ENCODE assay signal across 23 cellular contexts in the genomic region with DNA sequence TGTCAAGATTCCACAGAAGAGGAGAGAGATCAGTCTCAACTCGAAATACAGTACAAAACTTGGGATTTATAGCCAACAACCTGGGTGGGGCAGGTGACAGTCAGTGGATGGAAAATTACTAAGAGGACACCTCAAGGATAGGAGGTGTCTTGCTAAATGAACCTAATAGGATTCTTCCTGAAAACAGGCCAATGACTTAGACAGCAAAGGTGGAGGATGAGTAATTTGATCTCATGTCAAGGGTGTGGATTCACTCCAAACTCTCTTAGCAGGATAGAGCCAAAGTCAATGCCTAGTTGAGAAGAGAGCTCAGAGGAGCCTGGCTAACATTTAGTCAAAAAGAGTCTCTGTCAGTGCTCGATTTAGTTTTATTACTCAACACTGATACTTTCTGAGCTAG.
A peak's percentile ranks its signal among the peaks of the same experiment; 100 is the strongest.
DNase-seq lines count a peak whose midpoint lies in the region; ATAC-seq, FAIRE-seq and TF ChIP-seq lines count a peak whose summit lies in the region.
"Had no signal": no experiment of that assay in that cellular context is flagged by ENCODE, and none has a peak within 500 bp of the region (broad histone marks: within the 10 kb centered on the region; RNA-seq: fewer than 3 reads in every experiment).

No MANE protein-coding gene starts in this region.

- peak overlapping the region; percentile 65 for H3K27ac ChIP-seq in RWPE1
- H3K27ac ChIP-seq: BLaER1, GM23248, HL-60 had no signal

- POLR2A ChIA-PET in RWPE1 (lab: Yijun Ruan, JAX; ENCODE audit: low non-redundant PET), result interaction anchor here (0.6 kb wide), 1 partner anchor 12 kb away, joined by 3 read pairs; no protein-coding TSS in a partner anchor

- CTCF ChIA-PET in RWPE1 (lab: Yijun Ruan, JAX), result no interaction called here

- peak; percentile 70 for ATAC-seq in esophagus mucosa
- no peak for ATAC-seq in stimulated activated naive CD8-positive, alpha-beta T cell treated with anti-CD3 and anti-CD28 coated beads, Interleukin-15, Interleukin-2, amounts not matched to agents 100 U/mL and 50 U/mL, for 24 hours
- ATAC-seq: HepG2, K562 had no signal

- no peak for FAIRE-seq in frontal cortex (lab: Jason Lieb, UNC)
- FAIRE-seq: GM12891, HepG2, K562 had no signal

- TF ChIP-seq CTCF in RWPE1 (conservative IDR thresholded peaks at IDR 0.05; ENCODE audit: low read depth), result no peak

- DNase-seq in NCI-H82 (lab: John Stamatoyannopoulos, UW) (peak; percentile 27), NCI-H82 treated with DMSO at 0.1 percent for 48 hours (lab: John Stamatoyannopoulos, UW; ENCODE audit: unreplicated experiment) (no peak), RWPE1 (ENCODE audit: low spot score) (peak; percentile 42), frontal cortex (ENCODE audit: low spot score in 2 of 2) (no peak), AML-193 (lab: John Stamatoyannopoulos, UW) (no peak)
- DNase-seq in stimulated activated naive CD8-positive, alpha-beta T cell treated with anti-CD3 and anti-CD28 coated beads, Interleukin-15, Interleukin-2, amounts not matched to agents 100 U/mL and 50 U/mL, for 24 hours, result no peak
- DNase-seq: CD4-positive, alpha-beta T cell; COR-L47; DMS 273 treated with DMSO at 0.1 percent for 48 hours; GM23248; MM.1S; NCI-H1092; NCI-H1436; NCI-H748 treated with DMSO at 0.1 percent for 48 hours; OCI-M1; SHP77; SW 1271 had no signal

Comparison
In these comparisons a context has a peak if more than half of its experiments do, and no peak if none do; other contexts are left out.
1. DNase-seq: peak in NCI-H82 (single experiment) and RWPE1 (single experiment); none in NCI-H82 treated with DMSO at 0.1 percent for 48 hours (single experiment), frontal cortex (0 of 2), stimulated activated naive CD8-positive, alpha-beta T cell treated with anti-CD3 and anti-CD28 coated beads, Interleukin-15, Interleukin-2, amounts not matched to agents 100 U/mL and 50 U/mL, for 24 hours (single experiment) and AML-193 (0 of 2).